In genomic region chr5:73726606-73727231, GRCh38 we compare ENCODE assay signal across 21 cellular contexts.
"Had no signal": no experiment of that assay in that cellular context is flagged by ENCODE, and none has a peak within 500 bp of the region (broad histone marks: within the 10 kb centered on the region; RNA-seq: fewer than 3 reads in every experiment).

No MANE protein-coding gene starts in this region.

- H3K27ac ChIP-seq: brain microvascular endothelial cell, dorsolateral prefrontal cortex, prostate gland, tibial artery, WERI-Rb-1 had no signal

- H3K4me1 ChIP-seq: left lung, prostate gland had no signal

- ATAC-seq: activated CD8-positive, alpha-beta T cell treated with anti-CD3 and anti-CD28 coated beads, Interleukin-2, amount 10 ng/mL, durations not matched to agents 7 days and 5 days; left lung; natural killer cell; stimulated activated naive CD8-positive, alpha-beta T cell treated with anti-CD3 and anti-CD28 coated beads, Interleukin-15, Interleukin-2, amounts not matched to agents 100 U/mL and 50 U/mL, for 24 hours had no signal

- H3K27me3 ChIP-seq: brain microvascular endothelial cell, left lung, tibial artery had no signal

- H3K4me3 ChIP-seq: dorsolateral prefrontal cortex, left lung, prostate gland, tibial artery had no signal

- H3K9me3 Mint-ChIP-seq: activated naive CD4-positive, alpha-beta T cell treated with anti-CD3 and anti-CD28 coated beads, Interleukin-2, amount 50 U/mL, for 24 hours; endodermal cell; immature natural killer cell; natural killer cell had no signal

- H3K4me3 Mint-ChIP-seq: activated CD8-positive, alpha-beta T cell treated with anti-CD3 and anti-CD28 coated beads, Interleukin-2, amount 10 ng/mL, durations not matched to agents 7 days and 5 days; activated naive CD4-positive, alpha-beta T cell treated with anti-CD3 and anti-CD28 coated beads, Interleukin-2, amount 50 U/mL, for 24 hours; endodermal cell; immature natural killer cell; natural killer cell had no signal

- H3K9me3 ChIP-seq: left lung, prostate gland, tibial artery had no signal

- H3K36me3 ChIP-seq: brain microvascular endothelial cell, left lung, prostate gland, tibial artery, WERI-Rb-1 had no signal

- H3K4me1 Mint-ChIP-seq: activated naive CD4-positive, alpha-beta T cell treated with anti-CD3 and anti-CD28 coated beads, Interleukin-2, amount 50 U/mL, for 24 hours; endodermal cell; immature natural killer cell; natural killer cell had no signal

- H3K36me3 Mint-ChIP-seq: activated naive CD4-positive, alpha-beta T cell treated with anti-CD3 and anti-CD28 coated beads, Interleukin-2, amount 50 U/mL, for 24 hours; immature natural killer cell; natural killer cell had no signal

- DNase-seq: activated CD4-positive, alpha-beta T cell treated with anti-CD3 and anti-CD28 coated beads, Interleukin-2, amount 50 U/mL, for 1 hour; activated CD4-positive, CD25-positive, alpha-beta regulatory T cell treated with anti-CD3 and anti-CD28 coated beads, Interleukin-2, amount 50 U/mL, for 72 hours; activated CD8-positive, alpha-beta T cell treated with anti-CD3 and anti-CD28 coated beads, Interleukin-2, amount 10 ng/mL, durations not matched to agents 7 days and 5 days; activated gamma-delta T cell treated with Interleukin-2 at 50 U/mL for 16 hours; anterior cingulate cortex; brain microvascular endothelial cell; central memory CD4-positive, alpha-beta T cell; dorsolateral prefrontal cortex; endodermal cell; immature natural killer cell; left lung; midbrain; natural killer cell; stimulated activated CD4-positive, alpha-beta T cell treated with anti-CD3 and anti-CD28 coated beads, Interleukin-12 subunit alpha, Interleukin-12 subunit beta, amount 100 ng/mL, for 4 hours; stimulated activated CD4-positive, alpha-beta T cell treated with anti-CD3 and anti-CD28 coated beads, Interleukin-4, amount 100 ng/mL, for 4 hours; stimulated activated naive CD8-positive, alpha-beta T cell treated with anti-CD3 and anti-CD28 coated beads, Interleukin-15, Interleukin-2, amounts not matched to agents 100 U/mL and 50 U/mL, for 24 hours; T-helper 1 cell; tibial artery; WERI-Rb-1 had no signal
